Comparison of ENCODE assay signal across 20 cellular contexts in the genomic region with DNA sequence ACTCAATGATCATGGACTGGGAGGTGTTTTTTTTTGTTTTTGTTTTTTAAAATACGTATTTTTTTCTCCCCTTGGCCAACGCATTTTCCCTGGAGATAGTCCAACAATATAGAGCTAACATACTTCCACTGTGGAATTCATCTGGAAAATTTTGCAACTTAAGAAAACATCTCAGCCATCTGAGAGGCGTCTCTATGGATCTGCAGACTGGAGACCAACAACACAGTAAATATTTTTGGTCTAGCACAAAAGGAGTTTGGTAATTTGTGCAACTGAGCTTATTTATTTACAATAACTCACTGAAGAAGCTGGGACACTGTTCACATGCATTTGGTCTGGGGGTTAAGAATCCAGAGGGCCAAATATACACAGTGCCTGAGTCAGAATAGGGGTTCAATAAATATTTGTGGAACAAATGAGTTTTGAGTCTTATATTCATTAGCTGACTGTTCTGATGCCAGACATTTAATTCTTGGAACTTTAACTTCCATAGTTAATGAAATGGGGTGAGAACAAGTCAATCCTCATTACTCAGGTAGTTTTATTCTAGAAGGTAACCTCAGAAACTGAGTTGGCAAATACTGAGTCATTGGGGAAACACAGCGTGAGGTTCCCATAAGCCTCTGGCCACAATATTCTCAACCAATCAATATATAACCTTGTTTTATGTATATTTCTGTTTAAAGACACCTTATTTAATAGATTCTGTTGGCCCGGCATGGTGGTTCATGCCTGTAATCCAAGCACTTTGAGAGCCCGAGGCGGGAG. TPM values are rescaled to one million over a fixed set of nuclear protein-coding genes. Genes with fewer than 3 reads are reported as not detected.
DNase-seq lines count a peak whose midpoint lies in the region; ATAC-seq lines count a peak whose summit lies in the region.
"Had no signal": no experiment of that assay in that cellular context is flagged by ENCODE, and none has a peak within 500 bp of the region (broad histone marks: within the 10 kb centered on the region; RNA-seq: fewer than 3 reads in every experiment).

No MANE protein-coding gene starts in this region.

- peaks cover 5% of the 10 kb centered on the region; the same call in 1 of the 2 replicates for H3K36me3 ChIP-seq in ACC112 (ENCODE audit: insufficient read depth, low read length)
- H3K36me3 ChIP-seq: heart left ventricle had no signal

- no peak overlapping the region for H2AFZ ChIP-seq in ACC112 (ENCODE audit: low read length, unreplicated experiment)

- no peaks in the 10 kb centered on the region for H3K27me3 ChIP-seq in ACC112 (ENCODE audit: insufficient read depth, low read length)
- H3K27me3 ChIP-seq: heart left ventricle had no signal

- H3K4me3 ChIP-seq in ACC112 (ENCODE audit: low read depth, low read length): no peak overlapping the region
- H3K4me3 ChIP-seq: A549, heart left ventricle had no signal

- peaks cover 95% of the 10 kb centered on the region for H3K79me2 ChIP-seq in ACC112 (ENCODE audit: control insufficient read depth, insufficient read depth, low read length, unreplicated experiment)

- peak; percentile 34 for DNase-seq in LHCN-M2 (ENCODE audit: low read depth)
- DNase-seq in dedifferentiated amniotic fluid mesenchymal stem cell (ENCODE audit: extremely low spot score): peak; percentile 88
- DNase-seq in kidney tubule cell (ENCODE audit: low spot score): peak; percentile 35
- DNase-seq in NOMO-1 treated with dmso at 0.1 percent for 144 hours (lab: John Stamatoyannopoulos, UW; ENCODE audit: unreplicated experiment): no peak
- no peak for DNase-seq in COLO829 (ENCODE audit: low spot score)
- DNase-seq: activated naive CD8-positive, alpha-beta T cell treated with anti-CD3 and anti-CD28 coated beads, Interleukin-2, amount 50 U/mL, for 24 hours; CD4-positive, alpha-beta T cell; DND-41; heart left ventricle; NCI-H2081; NCI-H526; nephron progenitor cell; stimulated activated CD4-positive, alpha-beta T cell treated with anti-CD3 and anti-CD28 coated beads, Interleukin-1b, Interleukin-23, amount 100 ng/mL, for 48 hours; stimulated activated naive CD8-positive, alpha-beta T cell treated with anti-CD3 and anti-CD28 coated beads, Interleukin-15, amount 100 ng/mL, for 72 hours had no signal

- ATAC-seq in HG03439 (IDR thresholded peaks at IDR 0.05; ENCODE audit: unreplicated experiment) (no peak), GM21381 (IDR thresholded peaks at IDR 0.05; ENCODE audit: unreplicated experiment) (no peak)
- ATAC-seq: A549; activated CD4-positive, CD25-positive, alpha-beta regulatory T cell treated with anti-CD3 and anti-CD28 coated beads, Interleukin-2, amount 50 U/mL, for 24 hours; activated naive CD8-positive, alpha-beta T cell treated with anti-CD3 and anti-CD28 coated beads, Interleukin-2, amount 50 U/mL, for 24 hours; activated T-helper 17 cell treated with anti-CD3 and anti-CD28 coated beads, Interleukin-2, amount 50 U/mL, for 72 hours; heart left ventricle; stimulated activated naive CD8-positive, alpha-beta T cell treated with anti-CD3 and anti-CD28 coated beads, Interleukin-15, amount 100 ng/mL, for 72 hours had no signal

- H3K4me1 ChIP-seq in ACC112 (ENCODE audit: control insufficient read depth, insufficient read depth, low read length, unreplicated experiment): peaks cover 56% of the 10 kb centered on the region
- H3K4me1 ChIP-seq: heart left ventricle had no signal

- H3K27ac ChIP-seq in ACC112 (ENCODE audit: low read depth, low read length): peak overlapping the region; percentile 15; the same call in 1 of the 2 replicates
- H3K27ac ChIP-seq: A549 had no signal

RNA-seq across cellular contexts. Expression of a gene that starts 36.1 kb away (rescaled TPM):
- 54.9 and 92.6 TPM in 2 replicates for total RNA-seq in LHCN-M2 (2014; rRNA removed)
- 179 TPM for polyA plus RNA-seq in LHCN-M2 (2012)
- total RNA-seq: CD4-positive, alpha-beta T cell had no signal

Comparison
In these comparisons a context has a peak if more than half of its experiments do, and no peak if none do; other contexts are left out.
1. DNase-seq: peak in LHCN-M2 (single experiment), dedifferentiated amniotic fluid mesenchymal stem cell (single experiment) and kidney tubule cell (single experiment); none in NOMO-1 treated with dmso at 0.1 percent for 144 hours (single experiment) and COLO829 (single experiment).